In the genomic region with DNA sequence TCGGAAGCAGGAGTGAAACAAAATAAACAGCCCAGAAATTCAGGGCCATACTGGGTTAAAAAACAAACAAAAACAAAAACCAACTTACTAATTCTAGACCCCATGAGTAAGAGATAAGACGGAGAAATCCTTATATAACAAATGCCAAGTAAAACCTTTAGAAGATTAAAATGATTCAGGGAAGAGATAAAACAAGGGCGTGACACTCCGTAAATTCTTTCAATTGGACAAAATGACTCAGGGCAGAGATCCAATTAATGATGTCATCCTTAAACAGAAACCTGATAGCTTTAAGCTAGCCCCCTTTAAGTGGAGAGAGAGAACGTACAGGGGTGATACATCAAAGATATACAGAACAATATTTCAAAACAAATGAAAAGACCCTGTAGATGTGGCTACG, we compare ENCODE assay signal across 14 cellular contexts.
A peak's percentile ranks its signal among the peaks of the same experiment; 100 is the strongest.
DNase-seq lines count a peak whose midpoint lies in the region; ATAC-seq and TF ChIP-seq lines count a peak whose summit lies in the region.
"Had no signal": no experiment of that assay in that cellular context is flagged by ENCODE, and none has a peak within 500 bp of the region (broad histone marks: within the 10 kb centered on the region; RNA-seq: fewer than 3 reads in every experiment).

No MANE protein-coding gene starts in this region.

- no peaks in the 10 kb centered on the region for H3K9me3 Mint-ChIP-seq in osteocyte (ENCODE audit: unreplicated experiment)

- H3K27ac Mint-ChIP-seq in osteocyte (ENCODE audit: unreplicated experiment) = no peak overlapping the region
- H3K27ac Mint-ChIP-seq: activated CD4-positive, alpha-beta T cell treated with anti-CD3 and anti-CD28 coated beads, Interleukin-2, amount 10 ng/mL, durations not matched to agents 7 days and 5 days; naive B cell had no signal

- peaks cover 9% of the 10 kb centered on the region for H4K20me1 ChIP-seq in Loucy (ENCODE audit: insufficient read depth, low read length, poor library complexity, severe bottlenecking)

- peak; percentile 65 for DNase-seq in Daoy (ENCODE audit: low read depth)
- DNase-seq in WERI-Rb-1 = no peak
- DNase-seq in kidney glomerular epithelial cell (lab: John Stamatoyannopoulos, UW) = peak; percentile 21
- no peak for DNase-seq in left lobe of liver (ENCODE audit: low spot score)
- no peak for DNase-seq in MV-4-11 (lab: John Stamatoyannopoulos, UW)
- no peak for DNase-seq in GM13977 (ENCODE audit: low spot score)
- no peak for DNase-seq in osteocyte (ENCODE audit: extremely low spot score, unreplicated experiment)
- DNase-seq: activated CD4-positive, alpha-beta T cell treated with anti-CD3 and anti-CD28 coated beads, Interleukin-2, amount 10 ng/mL, durations not matched to agents 7 days and 5 days; CD4-positive, alpha-beta memory T cell; naive B cell; NCI-H526; SW 1271 had no signal

- H3K9me3 ChIP-seq in Loucy (ENCODE audit: insufficient read depth, low read depth, low read length) (no peaks in the 10 kb centered on the region), WERI-Rb-1 (ENCODE audit: severe bottlenecking) (no peaks in the 10 kb centered on the region)

- H3K27me3 ChIP-seq in Loucy (ENCODE audit: insufficient read depth, low read length, poor library complexity, severe bottlenecking) (no peaks in the 10 kb centered on the region), WERI-Rb-1 (ENCODE audit: insufficient read depth, low read depth, severe bottlenecking) (no peaks in the 10 kb centered on the region)
- H3K27me3 ChIP-seq: cardiac muscle cell had no signal

- peak overlapping the region; percentile 20 for H3K27ac ChIP-seq in WERI-Rb-1
- H3K27ac ChIP-seq: cardiac muscle cell had no signal

- H3K4me3 ChIP-seq in Loucy (ENCODE audit: low read length, poor library complexity, severe bottlenecking) (no peak overlapping the region), WERI-Rb-1 (ENCODE audit: low read depth, low read length) (no peak overlapping the region)
- H3K4me3 ChIP-seq: cardiac muscle cell had no signal

- ATAC-seq in left lobe of liver = no peak

- peaks cover 12% of the 10 kb centered on the region; the same call in 1 of the 2 replicates for H3F3A ChIP-seq in Loucy (ENCODE audit: low read depth)

- H3K36me3 ChIP-seq in Loucy (ENCODE audit: insufficient read depth, low read length) (peaks cover 11% of the 10 kb centered on the region), WERI-Rb-1 (no peaks in the 10 kb centered on the region)
- H3K36me3 ChIP-seq: cardiac muscle cell had no signal

- no peak overlapping the region for H3K4me3 Mint-ChIP-seq in osteocyte (ENCODE audit: unreplicated experiment)
- H3K4me3 Mint-ChIP-seq: activated CD4-positive, alpha-beta T cell treated with anti-CD3 and anti-CD28 coated beads, Interleukin-2, amount 10 ng/mL, durations not matched to agents 7 days and 5 days; CD4-positive, alpha-beta memory T cell; naive B cell had no signal

- peaks cover 4% of the 10 kb centered on the region for H3K36me3 Mint-ChIP-seq in osteocyte (ENCODE audit: unreplicated experiment)

- peaks cover 5% of the 10 kb centered on the region for H3K4me1 Mint-ChIP-seq in osteocyte (ENCODE audit: unreplicated experiment)

- H3K4me1 ChIP-seq in Loucy (ENCODE audit: insufficient read depth, low read length, poor library complexity, severe bottlenecking) = peaks cover 29% of the 10 kb centered on the region

- H3K9ac ChIP-seq in Loucy (ENCODE audit: low read depth, low read length, poor library complexity, severe bottlenecking) = no peak overlapping the region

- no peaks in the 10 kb centered on the region for H3K27me3 Mint-ChIP-seq in osteocyte (ENCODE audit: unreplicated experiment)
- H3K27me3 Mint-ChIP-seq: activated CD4-positive, alpha-beta T cell treated with anti-CD3 and anti-CD28 coated beads, Interleukin-2, amount 10 ng/mL, durations not matched to agents 7 days and 5 days; CD4-positive, alpha-beta memory T cell; naive B cell had no signal

- peaks cover 19% of the 10 kb centered on the region; the same call in 1 of the 2 replicates for H3K79me2 ChIP-seq in Loucy (ENCODE audit: insufficient read depth, low read length)

- no peak for TF ChIP-seq CTCF in Loucy (conservative IDR thresholded peaks at IDR 0.05; ENCODE audit: low read length)
- no peak for TF ChIP-seq CTCF in WERI-Rb-1 (IDR thresholded peaks at IDR 0.05; ENCODE audit: low read depth, low read length)
- no peak for TF ChIP-seq CTCF in GM13977 (IDR thresholded peaks at IDR 0.05; ENCODE audit: extremely low read depth, insufficient read depth, missing control alignments)
- TF ChIP-seq CTCF in osteocyte (IDR thresholded peaks at IDR 0.05) = no peak

- H3K9me2 ChIP-seq in Loucy (replicated peaks; ENCODE audit: low read depth, low read length) = no peaks in the 10 kb centered on the region

- no peak overlapping the region for H2AFZ ChIP-seq in Loucy (ENCODE audit: low read length)

- H3K4me2 ChIP-seq in Loucy (ENCODE audit: low read depth, low read length, poor library complexity, severe bottlenecking) = peak overlapping the region; percentile 53

- in situ Hi-C loops in GM13977 (cut with MboI; ENCODE audit: low pct_unique_long_range_greater_than_20kb, low sequenced_read_pairs, unreplicated experiment) = no loop called here

Comparison
In these comparisons a context has a peak if more than half of its experiments do, and no peak if none do; other contexts are left out.
1. DNase-seq: peak in Daoy (single experiment) and kidney glomerular epithelial cell (single experiment); none in WERI-Rb-1 (single experiment), left lobe of liver (single experiment), MV-4-11 (single experiment), GM13977 (single experiment) and osteocyte (single experiment).